ENCODE assay signal across 16 cellular contexts in genomic region chr5:144139586-144139985, GRCh38. TPM values are rescaled to one million over a fixed set of nuclear protein-coding genes. Genes with fewer than 3 reads are reported as not detected.
DNase-seq lines count a peak whose midpoint lies in the region; ATAC-seq and TF ChIP-seq lines count a peak whose summit lies in the region.
"Had no signal": no experiment of that assay in that cellular context is flagged by ENCODE, and none has a peak within 500 bp of the region (broad histone marks: within the 10 kb centered on the region; RNA-seq: fewer than 3 reads in every experiment).

No MANE protein-coding gene starts in this region.

- no peak for TF ChIP-seq CTCF in left ventricle myocardium inferior (IDR thresholded peaks at IDR 0.05; ENCODE audit: borderline replicate concordance)
- peak; percentile 53 for TF ChIP-seq CTCF in choroid plexus epithelial cell (conservative IDR thresholded peaks at IDR 0.05; ENCODE audit: low read depth, low read length)

- no peak for DNase-seq in Right ventricle myocardium superior
- no peak for DNase-seq in left ventricle myocardium inferior
- peak; percentile 70 for DNase-seq in choroid plexus epithelial cell (ENCODE audit: low read depth)
- peak; percentile 40 for DNase-seq in left kidney (ENCODE audit: low read depth, low spot score)
- DNase-seq in NCI-H1436 treated with DMSO at 0.1 percent for 48 hours (lab: John Stamatoyannopoulos, UW), result no peak
- DNase-seq in NCI-H2196 treated with DMSO at 0.1 percent for 48 hours (lab: John Stamatoyannopoulos, UW; ENCODE audit: unreplicated experiment), result no peak
- DNase-seq: activated CD8-positive, alpha-beta memory T cell treated with anti-CD3 and anti-CD28 coated beads for 24 hours; activated effector memory CD4-positive, alpha-beta T cell treated with anti-CD3 and anti-CD28 coated beads, Interleukin-2, amount 50 U/mL, for 16 hours; SW 1271; WERI-Rb-1 had no signal

- no peak overlapping the region for H3K27ac ChIP-seq in left ventricle myocardium inferior (replicated peaks)
- H3K27ac ChIP-seq: breast epithelium, skin epidermis, WERI-Rb-1 had no signal

- intact Hi-C loops in Right ventricle myocardium superior (cut with DNase I), result no loop called here
- intact Hi-C loops in left ventricle myocardium inferior (cut with micrococcal nuclease), result no loop called here

- H3K36me3 ChIP-seq in left ventricle myocardium inferior, result no peaks in the 10 kb centered on the region
- H3K36me3 ChIP-seq: breast epithelium, WERI-Rb-1 had no signal

- no peaks in the 10 kb centered on the region for H3K9me3 ChIP-seq in left ventricle myocardium inferior (replicated peaks)
- H3K9me3 ChIP-seq: breast epithelium had no signal

- H3K4me3 ChIP-seq in left ventricle myocardium inferior, result no peak overlapping the region
- H3K4me3 ChIP-seq in choroid plexus epithelial cell (ENCODE audit: low read depth, low read length), result no peak overlapping the region
- H3K4me3 ChIP-seq: breast epithelium, GM12878, skin epidermis had no signal

- no peaks in the 10 kb centered on the region for H3K27me3 ChIP-seq in left ventricle myocardium inferior (ENCODE audit: low read depth)
- H3K27me3 ChIP-seq: breast epithelium had no signal

- peak; percentile 10 for ATAC-seq in Right ventricle myocardium superior (ENCODE audit: poor library complexity)
- ATAC-seq in HG03378 (IDR thresholded peaks at IDR 0.05; ENCODE audit: unreplicated experiment), result no peak
- ATAC-seq in HG02678 (IDR thresholded peaks at IDR 0.05; ENCODE audit: unreplicated experiment), result no peak
- ATAC-seq: GM12878 had no signal

- H3K4me1 ChIP-seq in left ventricle myocardium inferior, result peaks cover 26% of the 10 kb centered on the region
- H3K4me1 ChIP-seq: breast epithelium had no signal

RNA-seq across cellular contexts. Expression of gene YIPF5, which starts 30.9 kb away (rescaled TPM):
- total RNA-seq in Right ventricle myocardium superior, result 21.3 TPM
- total RNA-seq in left ventricle myocardium inferior, result 26.1 TPM

RNA-seq across cellular contexts. Expression of gene KCTD16, which starts 31.1 kb away (rescaled TPM):
- total RNA-seq in Right ventricle myocardium superior, result 0.03 TPM
- 0.08 TPM for total RNA-seq in left ventricle myocardium inferior
- total RNA-seq: B cell had no signal

Comparison
In these comparisons a context has a peak if more than half of its experiments do, and no peak if none do; other contexts are left out.
1. DNase-seq: peak in choroid plexus epithelial cell (single experiment) and left kidney (single experiment); none in Right ventricle myocardium superior (single experiment), left ventricle myocardium inferior (single experiment), NCI-H1436 treated with DMSO at 0.1 percent for 48 hours (single experiment) and NCI-H2196 treated with DMSO at 0.1 percent for 48 hours (single experiment).